In genomic region chr9:128339761-128340690, GRCh38 we compare ENCODE assay signal across 8 cellular contexts. TPM values are rescaled to one million over a fixed set of nuclear protein-coding genes. Genes with fewer than 3 reads are reported as not detected.
A peak's percentile ranks its signal among the peaks of the same experiment; 100 is the strongest.
DNase-seq lines count a peak whose midpoint lies in the region; ATAC-seq and TF ChIP-seq lines count a peak whose summit lies in the region.

TSS of gene SLC27A4 (plus strand) at chr9:128340527. CDS start at chr9:128343133, 2,606 bp downstream.

- peak; percentile 89 for DNase-seq in GM19240 (ENCODE audit: insufficient read length, low spot score)
- peak; percentile 75 for DNase-seq in NT2/D1 (ENCODE audit: low read depth, low spot score)
- DNase-seq in activated CD8-positive, alpha-beta memory T cell treated with anti-CD3 and anti-CD28 coated beads, Interleukin-2, amount 50 U/mL, for 24 hours (ENCODE audit: extremely low read depth), result peak; percentile 42
- DNase-seq in endothelial cell (ENCODE audit: low spot score), result peak; percentile 75
- peak; percentile 63 to 81 for DNase-seq in mesothelial cell of epicardium (ENCODE audit: low spot score in 2 of 2, unreplicated experiment in 2 of 2)
- DNase-seq in stimulated activated CD8-positive, alpha-beta memory T cell treated with anti-CD3 and anti-CD28 coated beads, Interleukin-15, amount 100 ng/mL, for 48 hours (ENCODE audit: low read depth in 2 of 2), result peak; percentile 72 to 73

- peaks cover 0 to 23% (median 11%) of the 10 kb centered on the region in 11 experiments; a peak in 10 of 22 replicates for H4K20me1 ChIP-seq in BLaER1 treated with 17β-estradiol and CSF1 and Interleukin-3, amounts not matched to agents 10 nM and 100 nM

- H3K36me3 Mint-ChIP-seq in endothelial cell (ENCODE audit: low read depth, unreplicated experiment) (peaks cover 4% of the 10 kb centered on the region), mesothelial cell of epicardium (peaks cover 5% of the 10 kb centered on the region)

- peak within 1 kb of the TSS; percentile 93 to 99 (median 99) for H3K4me2 ChIP-seq in BLaER1 treated with 17β-estradiol and CSF1 and Interleukin-3, amounts not matched to agents 10 nM and 100 nM

- ATAC-seq in HG03520 (IDR thresholded peaks at IDR 0.05; ENCODE audit: unreplicated experiment), result peak; percentile 64

- H3K36me3 ChIP-seq in BLaER1 treated with 17β-estradiol and CSF1 and Interleukin-3, amounts not matched to agents 10 nM and 100 nM, result peaks cover 24 to 41% (median 30%) of the 10 kb centered on the region in 11 experiments
- peaks cover 45% of the 10 kb centered on the region for H3K36me3 ChIP-seq in NT2/D1 (ENCODE audit: insufficient read depth, insufficient read length, low read length)

- H3K9ac ChIP-seq in BLaER1 treated with 17β-estradiol and CSF1 and Interleukin-3, amounts not matched to agents 10 nM and 100 nM, result peak within 1 kb of the TSS; percentile 68 to 87 (median 82)
- peak within 1 kb of the TSS; percentile 86 for H3K9ac ChIP-seq in NT2/D1 (ENCODE audit: insufficient read length, low read depth)

- peak within 1 kb of the TSS; percentile 23 to 72 (median 51); a peak in 19 of 22 replicates for H3K27ac ChIP-seq in BLaER1 treated with 17β-estradiol and CSF1 and Interleukin-3, amounts not matched to agents 10 nM and 100 nM

- no peaks in the 10 kb centered on the region for H3K9me3 ChIP-seq in BLaER1 treated with 17β-estradiol and CSF1 and Interleukin-3, amounts not matched to agents 10 nM and 100 nM (replicated peaks in 1 of 11)
- no peaks in the 10 kb centered on the region for H3K9me3 ChIP-seq in NT2/D1 (ENCODE audit: insufficient read depth, low read length)

- no peaks in the 10 kb centered on the region for H3K27me3 ChIP-seq in BLaER1 treated with 17β-estradiol and CSF1 and Interleukin-3, amounts not matched to agents 10 nM and 100 nM
- H3K27me3 ChIP-seq in NT2/D1 (ENCODE audit: insufficient read depth, insufficient read length), result no peaks in the 10 kb centered on the region

- peaks cover 9% of the 10 kb centered on the region for H3K27me3 Mint-ChIP-seq in endothelial cell (ENCODE audit: unreplicated experiment)
- no peaks in the 10 kb centered on the region for H3K27me3 Mint-ChIP-seq in mesothelial cell of epicardium (ENCODE audit: low read depth)

- no peak within 1 kb of the TSS for H3K27ac Mint-ChIP-seq in endothelial cell (ENCODE audit: unreplicated experiment)
- H3K27ac Mint-ChIP-seq in mesothelial cell of epicardium, result peak within 1 kb of the TSS; percentile 72

- TF ChIP-seq CTCF in endothelial cell (IDR thresholded peaks at IDR 0.05; ENCODE audit: unreplicated experiment), result no peak
- no peak for TF ChIP-seq CTCF in mesothelial cell of epicardium (IDR thresholded peaks at IDR 0.05; ENCODE audit: unreplicated experiment)

- H3K9me3 Mint-ChIP-seq in endothelial cell (ENCODE audit: unreplicated experiment) (no peaks in the 10 kb centered on the region), mesothelial cell of epicardium (no peaks in the 10 kb centered on the region)

- H3K4me3 Mint-ChIP-seq in endothelial cell (ENCODE audit: unreplicated experiment) (peak within 1 kb of the TSS; percentile 95), mesothelial cell of epicardium (peak within 1 kb of the TSS; percentile 87)

- H3K4me1 ChIP-seq in BLaER1 treated with 17β-estradiol and CSF1 and Interleukin-3, amounts not matched to agents 10 nM and 100 nM, result peaks cover 0 to 16% (median 12%) of the 10 kb centered on the region in 10 experiments; a peak in 15 of 20 replicates
- peaks cover 3% of the 10 kb centered on the region for H3K4me1 ChIP-seq in NT2/D1 (ENCODE audit: insufficient read depth, insufficient read length)

- H3K4me3 ChIP-seq in BLaER1 treated with 17β-estradiol and CSF1 and Interleukin-3, amounts not matched to agents 10 nM and 100 nM, result peak within 1 kb of the TSS; percentile 71 to 90 (median 82)
- H3K4me3 ChIP-seq in NT2/D1 (ENCODE audit: insufficient read length, low read depth), result peak within 1 kb of the TSS; percentile 66

- peaks cover 4% of the 10 kb centered on the region for H3K4me1 Mint-ChIP-seq in endothelial cell (ENCODE audit: unreplicated experiment)
- peaks cover 5% of the 10 kb centered on the region for H3K4me1 Mint-ChIP-seq in mesothelial cell of epicardium

RNA-seq across cellular contexts. Expression of gene SLC27A4, which starts in this region (rescaled TPM):
- total RNA-seq in endothelial cell (ENCODE audit: unreplicated experiment) (23.0 TPM), mesothelial cell of epicardium (18.5 to 19.9 TPM (median 19.0 TPM) in 3 replicates)

Comparison
In these comparisons a context has a peak if more than half of its experiments do, and no peak if none do; other contexts are left out.
1. Peak in every context shown above with its lines: DNase-seq, ATAC-seq, H3K4me3 ChIP-seq and H3K27ac ChIP-seq.